ENCODE assay signal across 1 cellular context in the genomic region with DNA sequence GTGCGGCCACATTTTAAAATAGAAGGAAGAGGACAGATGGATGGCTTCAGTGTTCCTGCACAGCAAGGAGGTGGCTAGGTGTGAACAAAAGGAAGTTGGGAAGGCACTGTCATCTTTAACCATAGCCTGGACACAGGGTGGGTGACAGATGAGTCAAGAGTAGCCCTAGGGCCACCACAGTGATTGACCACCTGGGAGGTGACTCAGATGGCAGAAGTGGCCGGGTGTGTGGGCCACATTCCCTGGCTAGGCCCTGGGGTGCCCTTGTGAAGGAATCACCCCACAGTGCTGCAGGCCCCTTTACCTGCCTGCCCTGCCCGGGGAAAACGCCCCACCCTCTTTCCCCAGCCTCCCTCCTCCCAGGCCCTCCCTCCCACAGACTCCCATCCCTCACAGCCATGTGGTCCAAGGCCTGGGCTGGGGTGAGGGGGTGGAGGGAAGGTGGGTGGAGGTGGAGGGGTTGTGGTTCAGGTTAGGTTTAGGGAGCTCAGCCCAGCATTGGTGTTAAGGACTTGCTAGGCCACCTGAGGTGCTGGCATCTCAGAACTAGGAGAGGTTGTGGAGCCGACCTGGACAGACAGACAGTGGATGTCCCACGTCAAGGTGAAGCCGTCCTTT.
TF ChIP-seq lines count a peak whose summit lies in the region.

No MANE protein-coding gene starts in this region.

TF ChIP-seq in WTC11, 78 proteins besides CTCF, POLR2A, EP300 and RAD21 (continued from another document):
- TF ChIP-seq, protein P1, sequence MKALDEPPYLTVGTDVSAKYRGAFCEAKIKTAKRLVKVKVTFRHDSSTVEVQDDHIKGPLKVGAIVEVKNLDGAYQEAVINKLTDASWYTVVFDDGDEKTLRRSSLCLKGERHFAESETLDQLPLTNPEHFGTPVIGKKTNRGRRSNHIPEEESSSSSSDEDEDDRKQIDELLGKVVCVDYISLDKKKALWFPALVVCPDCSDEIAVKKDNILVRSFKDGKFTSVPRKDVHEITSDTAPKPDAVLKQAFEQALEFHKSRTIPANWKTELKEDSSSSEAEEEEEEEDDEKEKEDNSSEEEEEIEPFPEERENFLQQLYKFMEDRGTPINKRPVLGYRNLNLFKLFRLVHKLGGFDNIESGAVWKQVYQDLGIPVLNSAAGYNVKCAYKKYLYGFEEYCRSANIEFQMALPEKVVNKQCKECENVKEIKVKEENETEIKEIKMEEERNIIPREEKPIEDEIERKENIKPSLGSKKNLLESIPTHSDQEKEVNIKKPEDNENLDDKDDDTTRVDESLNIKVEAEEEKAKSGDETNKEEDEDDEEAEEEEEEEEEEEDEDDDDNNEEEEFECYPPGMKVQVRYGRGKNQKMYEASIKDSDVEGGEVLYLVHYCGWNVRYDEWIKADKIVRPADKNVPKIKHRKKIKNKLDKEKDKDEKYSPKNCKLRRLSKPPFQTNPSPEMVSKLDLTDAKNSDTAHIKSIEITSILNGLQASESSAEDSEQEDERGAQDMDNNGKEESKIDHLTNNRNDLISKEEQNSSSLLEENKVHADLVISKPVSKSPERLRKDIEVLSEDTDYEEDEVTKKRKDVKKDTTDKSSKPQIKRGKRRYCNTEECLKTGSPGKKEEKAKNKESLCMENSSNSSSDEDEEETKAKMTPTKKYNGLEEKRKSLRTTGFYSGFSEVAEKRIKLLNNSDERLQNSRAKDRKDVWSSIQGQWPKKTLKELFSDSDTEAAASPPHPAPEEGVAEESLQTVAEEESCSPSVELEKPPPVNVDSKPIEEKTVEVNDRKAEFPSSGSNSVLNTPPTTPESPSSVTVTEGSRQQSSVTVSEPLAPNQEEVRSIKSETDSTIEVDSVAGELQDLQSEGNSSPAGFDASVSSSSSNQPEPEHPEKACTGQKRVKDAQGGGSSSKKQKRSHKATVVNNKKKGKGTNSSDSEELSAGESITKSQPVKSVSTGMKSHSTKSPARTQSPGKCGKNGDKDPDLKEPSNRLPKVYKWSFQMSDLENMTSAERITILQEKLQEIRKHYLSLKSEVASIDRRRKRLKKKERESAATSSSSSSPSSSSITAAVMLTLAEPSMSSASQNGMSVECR (CRISPR knock-in tag; IDR thresholded peaks at IDR 0.05; ENCODE audit: borderline replicate concordance): no peak
- no peak for TF ChIP-seq NFE2L1 (CRISPR knock-in tag; IDR thresholded peaks at IDR 0.05)
- no peak for TF ChIP-seq CREM (CRISPR knock-in tag; IDR thresholded peaks at IDR 0.05)
- TF ChIP-seq TEAD1 (CRISPR knock-in tag; IDR thresholded peaks at IDR 0.05): no peak
- TF ChIP-seq, protein P2, sequence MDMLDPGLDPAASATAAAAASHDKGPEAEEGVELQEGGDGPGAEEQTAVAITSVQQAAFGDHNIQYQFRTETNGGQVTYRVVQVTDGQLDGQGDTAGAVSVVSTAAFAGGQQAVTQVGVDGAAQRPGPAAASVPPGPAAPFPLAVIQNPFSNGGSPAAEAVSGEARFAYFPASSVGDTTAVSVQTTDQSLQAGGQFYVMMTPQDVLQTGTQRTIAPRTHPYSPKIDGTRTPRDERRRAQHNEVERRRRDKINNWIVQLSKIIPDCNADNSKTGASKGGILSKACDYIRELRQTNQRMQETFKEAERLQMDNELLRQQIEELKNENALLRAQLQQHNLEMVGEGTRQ (CRISPR knock-in tag; IDR thresholded peaks at IDR 0.05): no peak
